Comparison of ENCODE assay signal across 10 cellular contexts in the genomic region with DNA sequence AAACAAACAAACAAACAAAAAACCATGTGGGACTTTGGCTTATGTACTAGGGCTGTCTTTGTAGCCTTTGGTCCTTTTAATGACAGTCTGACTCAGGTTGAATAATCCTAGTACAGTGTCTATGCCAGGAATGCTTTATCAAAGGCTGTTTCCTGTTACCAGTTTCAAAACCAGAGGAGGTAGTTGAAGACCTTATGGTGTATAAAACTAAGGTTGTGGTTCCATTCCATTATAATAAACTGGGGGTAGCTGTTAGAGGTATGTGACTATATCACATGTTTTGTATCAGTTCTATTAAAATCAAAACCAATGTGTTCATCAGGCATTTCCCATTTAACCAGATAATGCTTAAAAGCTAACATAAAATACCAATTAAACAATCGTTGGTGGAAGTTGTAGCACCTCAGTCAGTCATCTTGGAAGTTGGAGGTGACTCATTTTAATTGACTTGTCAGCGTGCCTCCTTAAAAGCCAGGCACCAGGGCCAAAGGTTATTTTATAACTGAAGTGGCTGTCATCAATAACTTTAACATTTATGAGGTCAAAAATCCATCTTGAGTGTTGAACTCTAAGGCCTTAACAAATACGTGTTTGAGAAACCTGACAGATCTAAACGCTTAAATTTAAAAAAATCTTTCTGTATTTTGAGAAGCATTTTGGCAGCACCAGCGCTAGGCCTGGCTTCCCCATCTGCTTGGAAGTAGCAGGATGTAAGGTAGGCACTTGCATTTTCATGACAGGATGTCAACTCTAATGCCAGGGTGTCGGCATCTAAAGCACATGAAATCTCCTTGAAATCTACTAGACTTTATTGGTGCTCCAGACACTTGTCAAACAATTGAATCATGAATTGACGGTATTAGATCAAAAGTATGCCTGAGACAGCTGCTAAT.
DNase-seq lines count a peak whose midpoint lies in the region; ATAC-seq, FAIRE-seq and TF ChIP-seq lines count a peak whose summit lies in the region.
"Had no signal": no experiment of that assay in that cellular context is flagged by ENCODE, and none has a peak within 500 bp of the region (broad histone marks: within the 10 kb centered on the region; RNA-seq: fewer than 3 reads in every experiment).

No MANE protein-coding gene starts in this region.

- no peak for FAIRE-seq in HepG2 (lab: Jason Lieb, UNC)

- TF ChIP-seq RAD21 in HepG2 (CRISPR knock-in tag; IDR thresholded peaks at IDR 0.05), result no peak

- in situ Hi-C loops in HepG2 (cut with HindIII; ENCODE audit: extremely low pct_ligation_motif_present, low pct_unique_long_range_greater_than_20kb), result loop anchor here (5.0 to 10.0 kb wide), 2 partner anchors 36 to 104 kb away; no protein-coding TSS in a partner anchor

- no peak overlapping the region for H3K4me2 ChIP-seq in HepG2 (ENCODE audit: low read depth, low read length)

- intact Hi-C loops in HepG2 (cut with micrococcal nuclease; ENCODE audit: unreplicated experiment) (no loop called here), esophagus muscularis mucosa (cut with DNase I) (no loop called here)

- CTCF ChIA-PET in HepG2 (lab: Yijun Ruan, JAX; ENCODE audit: low intra/inter-chr PET ratio, low total read pairs), result no interaction called here

- H3K4me1 ChIP-seq in HepG2 (ENCODE audit: insufficient read depth, low read length) (peaks cover 36% of the 10 kb centered on the region), esophagus muscularis mucosa (peaks cover 0 to 3% (median 0%) of the 10 kb centered on the region in 4 donors)
- H3K4me1 ChIP-seq: vagina had no signal

- no peak overlapping the region for H3K9ac ChIP-seq in HepG2 (ENCODE audit: insufficient read depth, low read depth, low read length)

- H3K27ac ChIP-seq in HepG2 (ENCODE audit: extremely low read length, insufficient read depth, low read length) (no peak overlapping the region), esophagus muscularis mucosa (replicated peaks in 1 of 4) (no peak overlapping the region)
- H3K27ac ChIP-seq: vagina had no signal

- DNase-seq in Daoy (ENCODE audit: low read depth), result peak; percentile 39
- DNase-seq in HCEC 1CT, result peak; percentile 88
- DNase-seq in amniotic epithelial cell (ENCODE audit: low read depth), result peak; percentile 51
- DNase-seq in HepG2 (ENCODE audit: low spot score), result no peak
- no peak for DNase-seq in esophagus muscularis mucosa (ENCODE audit: extremely low spot score)
- DNase-seq in NCI-H82 treated with DMSO at 0.1 percent for 48 hours (lab: John Stamatoyannopoulos, UW; ENCODE audit: unreplicated experiment), result no peak
- no peak for DNase-seq in cerebellar cortex (ENCODE audit: low spot score)
- DNase-seq: effector CD4-positive, alpha-beta T cell; NCI-H774 had no signal

- H3K4me3 ChIP-seq in HepG2 (replicated peaks in 1 of 3; ENCODE audit: insufficient read depth in 1 of 3, low read depth in 2 of 3, low read length in 3 of 3), result no peak overlapping the region
- no peak overlapping the region for H3K4me3 ChIP-seq in esophagus muscularis mucosa
- H3K4me3 ChIP-seq: vagina had no signal

- H2AFZ ChIP-seq in HepG2 (ENCODE audit: low read length), result no peak overlapping the region

- ATAC-seq in HepG2, result peak; percentile 49; the same call in 2 of the 3 replicates

- TF ChIP-seq POLR2A in HepG2 (IDR thresholded peaks at IDR 0.05; ENCODE audit: insufficient read depth in 1 of 2, low read depth in 2 of 2, low read length in 2 of 2) (no peak), esophagus muscularis mucosa (IDR thresholded peaks at IDR 0.05; ENCODE audit: low read depth) (no peak)

- H3K9me3 ChIP-seq in HepG2 (ENCODE audit: low read length) (no peaks in the 10 kb centered on the region), esophagus muscularis mucosa (no peaks in the 10 kb centered on the region)
- H3K9me3 ChIP-seq: vagina had no signal

- POLR2A ChIA-PET in HepG2 (lab: Yijun Ruan, JAX), result no interaction called here

- H3K27me3 ChIP-seq in HepG2 (ENCODE audit: control insufficient read depth in 1 of 2, insufficient read depth in 2 of 2, low read length in 2 of 2), result no peaks in the 10 kb centered on the region
- no peaks in the 10 kb centered on the region for H3K27me3 ChIP-seq in esophagus muscularis mucosa
- H3K27me3 ChIP-seq: vagina had no signal

- H3K79me2 ChIP-seq in HepG2 (ENCODE audit: insufficient read depth, low read length), result peaks cover 31% of the 10 kb centered on the region

- TF ChIP-seq EP300 in HepG2 (IDR thresholded peaks at IDR 0.05; ENCODE audit: low read depth in 2 of 2, low read length in 2 of 2), result no peak
- TF ChIP-seq EP300 in HepG2 (CRISPR knock-in tag; IDR thresholded peaks at IDR 0.05; ENCODE audit: borderline replicate concordance), result no peak
- TF ChIP-seq EP300 in esophagus muscularis mucosa (IDR thresholded peaks at IDR 0.05), result no peak

- WGBS in HepG2 (ENCODE audit: low lambda C conversion rate), result 98% methylated on average over 7 of the region's 7 CpGs
- WGBS in esophagus muscularis mucosa, result 94% methylated on average over 7 of the region's 7 CpGs

- H4K20me1 ChIP-seq in HepG2 (ENCODE audit: insufficient read depth, low read length), result no peaks in the 10 kb centered on the region

- no TSS peak for BruUV-seq in HepG2 (replicated peaks; lab: Mats Ljungman, UMichigan)

- no peak for TF ChIP-seq CTCF in HepG2 (CRISPR knock-in tag; IDR thresholded peaks at IDR 0.05)
- no peak for TF ChIP-seq CTCF in esophagus muscularis mucosa (IDR thresholded peaks at IDR 0.05)

- peaks cover 11 to 70% of the 10 kb centered on the region in 2 experiments for H3K36me3 ChIP-seq in HepG2 (replicated peaks in 1 of 2; ENCODE audit: control insufficient read depth in 1 of 2, insufficient read depth in 2 of 2, low read length in 2 of 2)
- H3K36me3 ChIP-seq in esophagus muscularis mucosa, result peaks cover 0 to 12% (median 5%) of the 10 kb centered on the region in 4 donors

TF ChIP-seq in HepG2, 621 proteins besides CTCF, POLR2A, EP300 and RAD21:
- TF ChIP-seq ISX (CRISPR knock-in tag; conservative IDR thresholded peaks at IDR 0.05), result no peak
- TF ChIP-seq SAP130 (CRISPR knock-in tag; IDR thresholded peaks at IDR 0.05; ENCODE audit: low read depth), result 0 out of 2 replicates have a peak, but pooled peaks have one; percentile 21

Comparison
In these comparisons a context has a peak if more than half of its experiments do, and no peak if none do; other contexts are left out.
1. DNase-seq: peak in Daoy (single experiment), HCEC 1CT (single experiment) and amniotic epithelial cell (single experiment); none in HepG2 (single experiment), esophagus muscularis mucosa (single experiment), NCI-H82 treated with DMSO at 0.1 percent for 48 hours (single experiment) and cerebellar cortex (single experiment).